ENCODE assay signal across 34 cellular contexts in genomic region chr7:105320896-105321295, GRCh38.
"Had no signal": no experiment of that assay in that cellular context is flagged by ENCODE, and none has a peak within 500 bp of the region (broad histone marks: within the 10 kb centered on the region; RNA-seq: fewer than 3 reads in every experiment).

No MANE protein-coding gene starts in this region.

- H3K9me3 ChIP-seq: MG63 had no signal

- H3K4me3 ChIP-seq: MG63 had no signal

- H3K36me3 ChIP-seq: MG63 had no signal

- H3K27me3 ChIP-seq: MG63 had no signal

- DNase-seq: Karpas-422, Kasumi-1, MG63, MM.1S, MV-4-11, NCI-H1048, NCI-H1092, NCI-H1092 treated with DMSO at 0.1 percent for 48 hours, NCI-H1105, NCI-H1105 treated with DMSO at 0.1 percent for 48 hours, NCI-H1417, NCI-H1417 treated with DMSO at 0.1 percent for 48 hours, NCI-H1436, NCI-H1436 treated with DMSO at 0.1 percent for 48 hours, NCI-H146, NCI-H1694, NCI-H1694 treated with DMSO at 0.1 percent for 48 hours, NCI-H187, NCI-H187 treated with DMSO at 0.1 percent for 48 hours, NCI-H1930, NCI-H2029, NCI-H2029 treated with DMSO at 0.1 percent for 48 hours, NCI-H2081, NCI-H2081 treated with DMSO at 0.1 percent for 48 hours, NCI-H2107, NCI-H2171, NCI-H2171 treated with DMSO at 0.1 percent for 48 hours, NCI-H2227 treated with DMSO at 0.1 percent for 48 hours, NCI-H226, NCI-H345, NCI-H446, NCI-H446 treated with DMSO at 0.1 percent for 48 hours, NCI-H510A, NCI-H510A treated with DMSO at 0.1 percent for 48 hours had no signal
